Comparison of ENCODE assay signal across 11 cellular contexts in the genomic region with DNA sequence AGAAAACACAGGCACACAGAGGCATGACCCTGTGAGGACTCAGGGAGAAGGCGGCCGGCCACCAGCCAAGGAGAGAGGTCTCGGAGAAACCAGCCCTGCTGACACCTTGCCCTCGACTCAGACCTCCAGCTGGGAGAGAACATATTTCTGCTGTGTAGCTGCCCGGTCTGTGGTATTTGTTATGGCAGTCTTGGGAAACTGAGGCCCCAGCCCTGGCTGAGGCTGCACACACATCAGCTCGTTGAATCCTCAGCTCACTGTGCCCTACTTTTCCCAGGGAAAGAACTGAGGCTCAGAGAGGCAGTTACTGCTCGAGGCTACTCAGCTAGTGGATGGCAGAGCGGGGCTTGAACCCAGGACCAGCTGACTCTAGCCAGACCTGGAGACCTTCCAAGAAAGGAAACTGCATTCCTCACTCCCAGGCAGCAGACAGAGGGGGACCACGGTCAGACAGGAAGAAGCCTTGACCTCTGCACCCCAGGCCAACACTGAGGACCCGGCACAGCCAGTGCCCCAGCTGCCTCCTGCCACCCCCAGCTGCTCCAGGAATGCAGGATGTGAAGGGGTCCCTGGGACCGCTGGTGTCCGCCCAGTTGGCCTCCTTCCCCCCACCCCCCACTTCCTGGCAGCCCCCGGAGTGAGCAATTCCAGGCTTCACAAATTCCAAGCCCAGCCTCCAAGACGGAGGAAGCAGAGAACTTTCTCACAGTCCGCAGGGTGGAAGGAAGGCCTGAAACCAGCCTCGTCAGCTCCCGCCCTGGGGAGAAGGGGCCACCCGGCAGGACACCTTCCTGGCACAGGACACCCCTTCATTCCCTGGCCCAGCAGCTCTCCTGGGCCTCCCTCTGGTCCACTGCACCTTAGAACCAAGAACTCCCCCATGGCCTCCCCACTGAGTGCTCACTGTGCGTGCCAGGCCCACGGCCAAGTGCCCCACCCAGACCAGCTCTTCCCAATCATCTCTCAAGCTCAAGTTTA.
DNase-seq lines count a peak whose midpoint lies in the region; ATAC-seq and TF ChIP-seq lines count a peak whose summit lies in the region.
"Had no signal": no experiment of that assay in that cellular context is flagged by ENCODE, and none has a peak within 500 bp of the region (broad histone marks: within the 10 kb centered on the region; RNA-seq: fewer than 3 reads in every experiment).

No MANE protein-coding gene starts in this region.

- peak overlapping the region; percentile 100 for H2BK12ac ChIP-seq in trophoblast cell (ENCODE audit: low read length)

- no peak for DNase-seq in CD14-positive monocyte (ENCODE audit: low spot score)
- peak; percentile 46 for DNase-seq in WTC11 (ENCODE audit: low spot score)
- peak in 4 of 5 donors; percentile 61 to 74 (median 70) for DNase-seq in heart left ventricle
- no peak for DNase-seq in trophoblast cell
- no peak for DNase-seq in GM13977 (ENCODE audit: low spot score)
- no peak for DNase-seq in stimulated activated CD4-positive, alpha-beta T cell treated with anti-CD3 and anti-CD28 coated beads, Interleukin-1b, Interleukin-23, amount 100 ng/mL, for 48 hours
- no peak for DNase-seq in mesenteric fat pad (ENCODE audit: low spot score)
- DNase-seq in CD1c-positive myeloid dendritic cell (ENCODE audit: extremely low spot score), result no peak
- DNase-seq: activated CD4-positive, alpha-beta T cell treated with anti-CD3 and anti-CD28 coated beads for 1 hour; hippocampal formation; Kasumi-1 had no signal

- H2AK5ac ChIP-seq in trophoblast cell (ENCODE audit: low read length), result peak overlapping the region; percentile 100

- H3K27me3 ChIP-seq in heart left ventricle, result no peaks in the 10 kb centered on the region
- no peaks in the 10 kb centered on the region for H3K27me3 ChIP-seq in trophoblast cell (ENCODE audit: insufficient read depth, low read length)

- H3K4me3 ChIP-seq in heart left ventricle (no peak overlapping the region), trophoblast cell (ENCODE audit: low read depth, low read length) (peak overlapping the region; percentile 10)

- H3K79me2 ChIP-seq in trophoblast cell (ENCODE audit: control insufficient read depth, insufficient read depth, low read length, poor library complexity), result peaks cover 26% of the 10 kb centered on the region

- intact Hi-C loops in CD14-positive monocyte (cut with micrococcal nuclease), result loop anchor here (5.0 kb wide), 2 partner anchors 36 to 41 kb away; no protein-coding TSS in a partner anchor
- intact Hi-C loops in heart left ventricle (cut with DNase I), result loop anchor here in 4 of 10 donors (5.0 kb wide), 1 partner anchor 46 kb away; a partner anchor contains a TSS

- peak overlapping the region; percentile 92 for H4K8ac ChIP-seq in trophoblast cell (ENCODE audit: low read depth, low read length)

- peak; percentile 67 for ATAC-seq in WTC11
- peak; percentile 16 to 74 (median 60) for ATAC-seq in heart left ventricle

- peak overlapping the region; percentile 73 to 97 (median 86) for H3K27ac ChIP-seq in heart left ventricle
- peak overlapping the region; percentile 96 for H3K27ac ChIP-seq in trophoblast cell (ENCODE audit: low read depth, low read length)

- H2BK5ac ChIP-seq in trophoblast cell (ENCODE audit: low read depth, low read length, poor library complexity), result peak overlapping the region; percentile 95

- peak overlapping the region; percentile 95 for H3K18ac ChIP-seq in trophoblast cell (ENCODE audit: low read length)

- peak overlapping the region; percentile 35 for H3K4me2 ChIP-seq in trophoblast cell (ENCODE audit: low read length)

- H2BK120ac ChIP-seq in trophoblast cell (ENCODE audit: insufficient read depth, low read length, poor library complexity), result peak overlapping the region; percentile 99

- TF ChIP-seq CTCF in CD14-positive monocyte (IDR thresholded peaks at IDR 0.05), result no peak
- no peak for TF ChIP-seq CTCF in WTC11 (IDR thresholded peaks at IDR 0.05)
- TF ChIP-seq CTCF in heart left ventricle (IDR thresholded peaks at IDR 0.05), result no peak
- no peak for TF ChIP-seq CTCF in GM13977 (IDR thresholded peaks at IDR 0.05; ENCODE audit: extremely low read depth, insufficient read depth, missing control alignments)

- H3K4me3 Mint-ChIP-seq in CD14-positive monocyte (no peak overlapping the region), WTC11 (no peak overlapping the region)

- H3K36me3 Mint-ChIP-seq in CD14-positive monocyte, result peaks cover 79 to 93% of the 10 kb centered on the region in 2 donors
- peaks cover 56% of the 10 kb centered on the region for H3K36me3 Mint-ChIP-seq in WTC11

- H3K27me3 Mint-ChIP-seq in CD14-positive monocyte (ENCODE audit: low read depth in 3 of 3) (peaks cover 2 to 4% (median 3%) of the 10 kb centered on the region in 3 donors), WTC11 (ENCODE audit: low read depth) (no peaks in the 10 kb centered on the region; the same call in 1 of the 2 replicates)

- peaks cover 0 to 16% (median 7%) of the 10 kb centered on the region in 12 donors for H3K9me3 ChIP-seq in heart left ventricle
- H3K9me3 ChIP-seq in trophoblast cell (ENCODE audit: insufficient read depth, low read depth, low read length), result peaks cover 8% of the 10 kb centered on the region

- peak overlapping the region; percentile 30 for H2AFZ ChIP-seq in trophoblast cell (ENCODE audit: insufficient read depth, low read length, poor library complexity)

- peak overlapping the region; percentile 92 for H4K12ac ChIP-seq in trophoblast cell (ENCODE audit: low read depth, low read length)

- peaks cover 19 to 31% (median 26%) of the 10 kb centered on the region in 7 donors for H3K9me3 Mint-ChIP-seq in CD14-positive monocyte
- peaks cover 25% of the 10 kb centered on the region for H3K9me3 Mint-ChIP-seq in WTC11

- H3K36me3 ChIP-seq in heart left ventricle (peaks cover 5 to 56% (median 43%) of the 10 kb centered on the region in 9 donors), trophoblast cell (ENCODE audit: control insufficient read depth in 1 of 2, insufficient read depth in 2 of 2, low read length in 2 of 2) (peaks cover 54 to 62% of the 10 kb centered on the region in 2 experiments)

- in situ Hi-C loops in GM13977 (cut with MboI; ENCODE audit: low pct_unique_long_range_greater_than_20kb, low sequenced_read_pairs, unreplicated experiment), result no loop called here

- POLR2A ChIA-PET in WTC11 (lab: Charles Lee), result interaction anchor here (0.5 to 1.2 kb wide), 2 partner anchors 47 to 126 kb away, joined by 5 to 6 read pairs; a partner anchor contains a TSS

- peak overlapping the region; percentile 99 for H3K14ac ChIP-seq in trophoblast cell (ENCODE audit: low read length)

- H3K4me1 ChIP-seq in heart left ventricle (peaks cover 15 to 69% (median 45%) of the 10 kb centered on the region in 12 donors), trophoblast cell (ENCODE audit: control insufficient read depth in 1 of 2, insufficient read depth in 2 of 2, low read length in 2 of 2) (peaks cover 46 to 55% of the 10 kb centered on the region in 2 experiments)

- no peak for TF ChIP-seq POLR2A in heart left ventricle (IDR thresholded peaks at IDR 0.05)

- H3K27ac Mint-ChIP-seq in CD14-positive monocyte, result peak overlapping the region; percentile 90 to 96 (median 95)
- H3K27ac Mint-ChIP-seq in WTC11, result peak overlapping the region; percentile 95

- CTCF ChIA-PET in WTC11 (lab: Charles Lee), result interaction anchor here (0.6 to 2.5 kb wide), 10 partner anchors 9 to 396 kb away, joined by 3 to 9 read pairs (median 4); a partner anchor contains a TSS

- peak overlapping the region; percentile 76 for H3K4ac ChIP-seq in trophoblast cell (ENCODE audit: low read depth, low read length)

- peaks cover 38% of the 10 kb centered on the region for H3K4me1 Mint-ChIP-seq in CD14-positive monocyte
- peaks cover 14% of the 10 kb centered on the region for H3K4me1 Mint-ChIP-seq in WTC11

- H3K79me1 ChIP-seq in trophoblast cell (ENCODE audit: low read length), result peaks cover 55% of the 10 kb centered on the region

- peak overlapping the region; percentile 56 for H3K9ac ChIP-seq in trophoblast cell (ENCODE audit: low read length)

- WGBS in heart left ventricle, 4 donors, result 48 to 69% (median 65%) methylated on average over 10 to 20 of the region's 20 CpGs
- no CpG with 5 or more reads among the region's 20 CpGs for WGBS in trophoblast cell (ENCODE audit: extremely low coverage, insufficient coverage, insufficient read length)

- no peak overlapping the region for H3K23ac ChIP-seq in trophoblast cell (ENCODE audit: low read length)

- peak overlapping the region; percentile 100 for H4K91ac ChIP-seq in trophoblast cell (ENCODE audit: low read depth, low read length)

TF ChIP-seq in WTC11, 78 proteins besides CTCF, POLR2A, EP300 and RAD21:
- TF ChIP-seq PRRX2 (CRISPR knock-in tag; IDR thresholded peaks at IDR 0.05) (0 out of 2 replicates have a peak, but pooled peaks have one; percentile 23), SP1 (CRISPR knock-in tag; conservative IDR thresholded peaks at IDR 0.05) (peak; percentile 42; the same call in 1 of the 2 replicates), ZNF423 (CRISPR knock-in tag; IDR thresholded peaks at IDR 0.05) (peak; percentile 89)
- TF ChIP-seq, protein P1, sequence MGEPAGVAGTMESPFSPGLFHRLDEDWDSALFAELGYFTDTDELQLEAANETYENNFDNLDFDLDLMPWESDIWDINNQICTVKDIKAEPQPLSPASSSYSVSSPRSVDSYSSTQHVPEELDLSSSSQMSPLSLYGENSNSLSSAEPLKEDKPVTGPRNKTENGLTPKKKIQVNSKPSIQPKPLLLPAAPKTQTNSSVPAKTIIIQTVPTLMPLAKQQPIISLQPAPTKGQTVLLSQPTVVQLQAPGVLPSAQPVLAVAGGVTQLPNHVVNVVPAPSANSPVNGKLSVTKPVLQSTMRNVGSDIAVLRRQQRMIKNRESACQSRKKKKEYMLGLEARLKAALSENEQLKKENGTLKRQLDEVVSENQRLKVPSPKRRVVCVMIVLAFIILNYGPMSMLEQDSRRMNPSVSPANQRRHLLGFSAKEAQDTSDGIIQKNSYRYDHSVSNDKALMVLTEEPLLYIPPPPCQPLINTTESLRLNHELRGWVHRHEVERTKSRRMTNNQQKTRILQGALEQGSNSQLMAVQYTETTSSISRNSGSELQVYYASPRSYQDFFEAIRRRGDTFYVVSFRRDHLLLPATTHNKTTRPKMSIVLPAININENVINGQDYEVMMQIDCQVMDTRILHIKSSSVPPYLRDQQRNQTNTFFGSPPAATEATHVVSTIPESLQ (CRISPR knock-in tag; IDR thresholded peaks at IDR 0.05), result no peak

Comparison
In these comparisons a context has a peak if more than half of its experiments do, and no peak if none do; other contexts are left out.
1. DNase-seq: peak in WTC11 (single experiment) and heart left ventricle (4 of 5); none in CD14-positive monocyte (single experiment), trophoblast cell (0 of 2), GM13977 (single experiment), stimulated activated CD4-positive, alpha-beta T cell treated with anti-CD3 and anti-CD28 coated beads, Interleukin-1b, Interleukin-23, amount 100 ng/mL, for 48 hours (single experiment), mesenteric fat pad (single experiment) and CD1c-positive myeloid dendritic cell (single experiment).